ENCODE assay signal across 8 cellular contexts in genomic region chr20:19692685-19693119, GRCh38.
DNase-seq lines count a peak whose midpoint lies in the region; ATAC-seq and TF ChIP-seq lines count a peak whose summit lies in the region.

No MANE protein-coding gene starts in this region.

- H3K4me1 Mint-ChIP-seq in activated naive CD4-positive, alpha-beta T cell treated with anti-CD3 and anti-CD28 coated beads, Interleukin-2, amount 10 ng/mL, durations not matched to agents 7 days and 5 days = no peaks in the 10 kb centered on the region
- peaks cover 7% of the 10 kb centered on the region for H3K4me1 Mint-ChIP-seq in progenitor cell of endocrine pancreas (ENCODE audit: low read depth)

- peaks cover 4% of the 10 kb centered on the region; the same call in 1 of the 2 replicates for H3K27me3 ChIP-seq in BE2C
- no peaks in the 10 kb centered on the region for H3K27me3 ChIP-seq in heart left ventricle

- 6 to 8% (median 8%) methylated on average over 15 of the region's 15 CpGs for WGBS in heart left ventricle, 4 donors

- H3K27ac Mint-ChIP-seq in activated naive CD4-positive, alpha-beta T cell treated with anti-CD3 and anti-CD28 coated beads, Interleukin-2, amount 10 ng/mL, durations not matched to agents 7 days and 5 days = no peak overlapping the region
- H3K27ac Mint-ChIP-seq in progenitor cell of endocrine pancreas = peak overlapping the region; percentile 9

- intact Hi-C loops in heart left ventricle (cut with DNase I) = loop anchor here in 9 of 10 donors (1.0 to 10.0 kb wide), 17 partner anchors 45 to 325 kb away; partner anchors contain the start of genes RIN2 (in 4 of the 9) and NAA20 (in 2 of the 9)

- H3K4me3 Mint-ChIP-seq in activated naive CD4-positive, alpha-beta T cell treated with anti-CD3 and anti-CD28 coated beads, Interleukin-2, amount 10 ng/mL, durations not matched to agents 7 days and 5 days = no peak overlapping the region
- H3K4me3 Mint-ChIP-seq in progenitor cell of endocrine pancreas (ENCODE audit: low read depth) = no peak overlapping the region

- H3K4me1 ChIP-seq in BE2C (no peaks in the 10 kb centered on the region), heart left ventricle (peaks cover 0 to 36% (median 15%) of the 10 kb centered on the region in 12 donors)

- H3K9me3 ChIP-seq in BE2C = no peaks in the 10 kb centered on the region
- no peaks in the 10 kb centered on the region for H3K9me3 ChIP-seq in heart left ventricle

- DNase-seq in BE2C (peak; percentile 43), HCEC 1CT (peak; percentile 18), RPMI7951 (ENCODE audit: low read depth) (peak; percentile 53), heart left ventricle (peak; percentile 37 to 69 (median 52)), progenitor cell of endocrine pancreas (ENCODE audit: low spot score, unreplicated experiment) (peak; percentile 56)
- DNase-seq in activated naive CD4-positive, alpha-beta T cell treated with anti-CD3 and anti-CD28 coated beads, Interleukin-2, amount 10 ng/mL, durations not matched to agents 7 days and 5 days = peak; percentile 55

- peak in 2 of 4 donors; percentile 29 to 33 for ATAC-seq in heart left ventricle
- ATAC-seq in GM18873 (IDR thresholded peaks at IDR 0.05; ENCODE audit: low FRiP score, unreplicated experiment) = no peak
- ATAC-seq in HG02885 (IDR thresholded peaks at IDR 0.05; ENCODE audit: poor library complexity, unreplicated experiment) = no peak

- H3K36me3 ChIP-seq in BE2C (no peaks in the 10 kb centered on the region), heart left ventricle (no peaks in the 10 kb centered on the region)

- H3K36me3 Mint-ChIP-seq in activated naive CD4-positive, alpha-beta T cell treated with anti-CD3 and anti-CD28 coated beads, Interleukin-2, amount 10 ng/mL, durations not matched to agents 7 days and 5 days = no peaks in the 10 kb centered on the region
- H3K36me3 Mint-ChIP-seq in progenitor cell of endocrine pancreas (ENCODE audit: insufficient read depth) = no peaks in the 10 kb centered on the region

- TF ChIP-seq POLR2A in heart left ventricle (IDR thresholded peaks at IDR 0.05) = no peak

- H3K9me3 Mint-ChIP-seq in activated naive CD4-positive, alpha-beta T cell treated with anti-CD3 and anti-CD28 coated beads, Interleukin-2, amount 10 ng/mL, durations not matched to agents 7 days and 5 days = no peaks in the 10 kb centered on the region
- no peaks in the 10 kb centered on the region for H3K9me3 Mint-ChIP-seq in progenitor cell of endocrine pancreas (ENCODE audit: low read depth)

- no peak overlapping the region for H3K27ac ChIP-seq in heart left ventricle

- peak overlapping the region; percentile 15; the same call in 1 of the 2 replicates for H3K4me3 ChIP-seq in BE2C (ENCODE audit: low read depth, low read length)
- peak overlapping the region in 1 of 12 donors; percentile 12 for H3K4me3 ChIP-seq in heart left ventricle

- TF ChIP-seq CTCF in BE2C (IDR thresholded peaks at IDR 0.05; ENCODE audit: low read depth, low read length) (peak; percentile 88), heart left ventricle (IDR thresholded peaks at IDR 0.05) (peak; percentile 39 to 97 (median 92)), progenitor cell of endocrine pancreas (IDR thresholded peaks at IDR 0.05; ENCODE audit: unreplicated experiment) (peak; percentile 97)

- CTCF ChIA-PET in activated naive CD4-positive, alpha-beta T cell treated with anti-CD3 and anti-CD28 coated beads, Interleukin-2, amount 10 ng/mL, durations not matched to agents 7 days and 5 days (lab: Charles Lee) = interaction anchor here (0.9 to 1.7 kb wide), 4 partner anchors 10 to 90 kb away, joined by 3 to 4 read pairs (median 3); no protein-coding TSS in a partner anchor

- H3K27me3 Mint-ChIP-seq in activated naive CD4-positive, alpha-beta T cell treated with anti-CD3 and anti-CD28 coated beads, Interleukin-2, amount 10 ng/mL, durations not matched to agents 7 days and 5 days = peaks cover 16% of the 10 kb centered on the region
- H3K27me3 Mint-ChIP-seq in progenitor cell of endocrine pancreas = no peaks in the 10 kb centered on the region
